ENCODE assay signal across 8 cellular contexts in genomic region chr7:107743567-107744344, GRCh38. TPM values are rescaled to one million over a fixed set of nuclear protein-coding genes. Genes with fewer than 3 reads are reported as not detected.
A peak's percentile ranks its signal among the peaks of the same experiment; 100 is the strongest.
DNase-seq lines count a peak whose midpoint lies in the region; TF ChIP-seq lines count a peak whose summit lies in the region.

Gene CBLL1, plus strand, starts transcription at chr7:107744142. Its CDS starts 22 bp downstream, at chr7:107744164.

- no peaks in the 10 kb centered on the region for H3K27me3 ChIP-seq in effector memory CD4-positive, alpha-beta T cell (replicated peaks; ENCODE audit: control insufficient read depth, insufficient read depth, low read length, poor library complexity, severe bottlenecking)

- peak; percentile 65 for TF ChIP-seq CTCF in GM20000 (IDR thresholded peaks at IDR 0.05; ENCODE audit: extremely low read depth, missing control alignments)

- H3K4me1 ChIP-seq in effector memory CD4-positive, alpha-beta T cell (ENCODE audit: control insufficient read depth, insufficient read depth, low read length, poor library complexity, severe bottlenecking): peaks cover 35% of the 10 kb centered on the region

- peak; percentile 93 for DNase-seq in COR-L47 (lab: John Stamatoyannopoulos, UW)
- peak; percentile 90 for DNase-seq in GM20000 (ENCODE audit: low spot score)
- DNase-seq in HT-29 (ENCODE audit: low spot score): peak; percentile 97
- peak; percentile 97 for DNase-seq in NK-92 treated with Interleukin-12 subunit alpha and Interleukin-12 subunit beta, amount 100 ng/mL, for 24 hours (lab: John Stamatoyannopoulos, UW)
- DNase-seq in effector memory CD4-positive, alpha-beta T cell: peak; percentile 92 to 96 (median 95)
- peak; percentile 98 for DNase-seq in medulla oblongata (ENCODE audit: extremely low spot score)
- peak; percentile 96 for DNase-seq in stimulated activated CD8-positive, alpha-beta memory T cell treated with anti-CD3 and anti-CD28 coated beads, Interleukin-12 subunit alpha, Interleukin-12 subunit beta, amount 100 ng/mL, for 1 hour (ENCODE audit: low read depth)

- no peaks in the 10 kb centered on the region for H3K36me3 ChIP-seq in effector memory CD4-positive, alpha-beta T cell (ENCODE audit: control insufficient read depth, insufficient read depth, low read length)

- H3K4me3 ChIP-seq in effector memory CD4-positive, alpha-beta T cell (ENCODE audit: insufficient read depth, low read depth, low read length, poor library complexity, severe bottlenecking): peak within 1 kb of the TSS; percentile 79

- peak within 1 kb of the TSS; percentile 100 for H3K27ac ChIP-seq in effector memory CD4-positive, alpha-beta T cell (ENCODE audit: insufficient read depth, low read length, poor library complexity, severe bottlenecking)

- POLR2A ChIA-PET in activated CD8-positive, alpha-beta memory T cell treated with anti-CD3 and anti-CD28 coated beads for 36 hours (lab: Charles Lee): interaction anchor here (0.6 to 1.4 kb wide), 10 partner anchors 9 to 550 kb away, joined by 3 to 6 read pairs (median 3); partner anchors contain the start of genes COG5 and DUS4L

- CTCF ChIA-PET in activated CD8-positive, alpha-beta memory T cell treated with anti-CD3 and anti-CD28 coated beads for 36 hours (lab: Charles Lee): interaction anchor here (0.8 to 6.5 kb wide), 13 partner anchors 15 to 280 kb away, joined by 3 to 47 read pairs (median 4); partner anchors contain the start of gene DLD

- no peaks in the 10 kb centered on the region for H3K9me3 ChIP-seq in effector memory CD4-positive, alpha-beta T cell (ENCODE audit: control insufficient read depth, low read length)

RNA-seq across cellular contexts. Expression of gene CBLL1, which starts in this region (rescaled TPM):
- total RNA-seq in HT-29 (2014; rRNA removed; shearing (Covaris generic)): 13.1 and 14.3 TPM in 2 replicates
- total RNA-seq in activated CD8-positive, alpha-beta memory T cell treated with anti-CD3 and anti-CD28 coated beads for 36 hours: 10 to 100 TPM; 41.2 to 45.0 TPM

Comparison
In these comparisons a context has a peak if more than half of its experiments do, and no peak if none do; other contexts are left out.
1. Peak in every context shown above with its lines: DNase-seq, H3K4me3 ChIP-seq and H3K27ac ChIP-seq.